In genomic region chr19:8050274-8051096, GRCh38 we compare ENCODE assay signal across 8 cellular contexts. TPM values are rescaled to one million over a fixed set of nuclear protein-coding genes. Genes with fewer than 3 reads are reported as not detected.
DNase-seq lines count a peak whose midpoint lies in the region; ATAC-seq and TF ChIP-seq lines count a peak whose summit lies in the region.

No MANE protein-coding gene starts in this region.

- ATAC-seq in GM18517 (IDR thresholded peaks at IDR 0.05; ENCODE audit: unreplicated experiment) (peak; percentile 70), HG02981 (IDR thresholded peaks at IDR 0.05; ENCODE audit: unreplicated experiment) (peak; percentile 80)
- peak; percentile 88 to 89 for ATAC-seq in activated CD4-positive, CD25-positive, alpha-beta regulatory T cell treated with anti-CD3 and anti-CD28 coated beads, Interleukin-2, amount 50 U/mL, for 24 hours

- peaks cover 13% of the 10 kb centered on the region for H3K27me3 ChIP-seq in kidney epithelial cell (ENCODE audit: control insufficient read depth, insufficient read depth, low read length)

- no peaks in the 10 kb centered on the region for H3K36me3 ChIP-seq in kidney epithelial cell (ENCODE audit: control insufficient read depth, insufficient read depth, low read length)

- no peak for TF ChIP-seq CTCF in kidney epithelial cell (IDR thresholded peaks at IDR 0.05; ENCODE audit: insufficient read depth, low read length, poor library complexity, severe bottlenecking)

- peak overlapping the region; percentile 9 for H3K4me3 ChIP-seq in kidney epithelial cell (ENCODE audit: low read depth, low read length)

- DNase-seq in NCI-H2171 (lab: John Stamatoyannopoulos, UW) (peak; percentile 74), cerebellar cortex (ENCODE audit: low spot score) (peak; percentile 25), kidney epithelial cell (ENCODE audit: low read depth) (peak; percentile 41), amniotic stem cell (lab: John Stamatoyannopoulos, UW) (no peak)
- peak; percentile 75 to 92 (median 88) for DNase-seq in stimulated activated CD4-positive, alpha-beta T cell treated with anti-CD3 and anti-CD28 coated beads, Interleukin-1b, Interleukin-23, amount 100 ng/mL, for 24 hours (ENCODE audit: low read depth in 4 of 4, low spot score in 1 of 4)

RNA-seq across cellular contexts. Expression of gene CCL25, which starts 2.1 kb away (rescaled TPM):
- not detected in 2 replicates for total RNA-seq in kidney epithelial cell

RNA-seq across cellular contexts. Expression of gene ELAVL1, which starts 45.0 kb away (rescaled TPM):
- 62.3 and 65.9 TPM in 2 replicates for total RNA-seq in kidney epithelial cell
